1 cellular context compared by ENCODE assay signal in genomic region chr6:15359335-15359862, GRCh38.
TF ChIP-seq lines count a peak whose summit lies in the region.

No MANE protein-coding gene starts in this region.

TF ChIP-seq in SK-N-SH treated with all-trans-retinoic acid at 6 μM for 48 hours, 23 proteins besides CTCF, POLR2A, EP300 and RAD21 (continued from another document):
- TF ChIP-seq ARNTL (CRISPR knock-in tag; IDR thresholded peaks at IDR 0.05; ENCODE audit: borderline replicate concordance, low read depth) (no peak), GLIS3 (CRISPR knock-in tag; IDR thresholded peaks at IDR 0.05) (no peak), ZNF565 (CRISPR knock-in tag; conservative IDR thresholded peaks at IDR 0.05; ENCODE audit: low read depth) (no peak), POU6F1 (CRISPR knock-in tag; IDR thresholded peaks at IDR 0.05; ENCODE audit: borderline replicate concordance, low read depth) (no peak), CSDC2 (CRISPR knock-in tag; IDR thresholded peaks at IDR 0.05) (no peak), CREB5 (CRISPR knock-in tag; IDR thresholded peaks at IDR 0.05; ENCODE audit: low read depth) (no peak), RARB (CRISPR knock-in tag; IDR thresholded peaks at IDR 0.05) (no peak), ZC3H10 (CRISPR knock-in tag; IDR thresholded peaks at IDR 0.05) (no peak), OSR1 (CRISPR knock-in tag; IDR thresholded peaks at IDR 0.05) (no peak), ESRRG (CRISPR knock-in tag; IDR thresholded peaks at IDR 0.05) (no peak), BACH2 (CRISPR knock-in tag; IDR thresholded peaks at IDR 0.05; ENCODE audit: borderline replicate concordance) (no peak)
TF ChIP-seq in SK-N-SH treated with all-trans-retinoic acid at 6 μM for 48 hours: peak in this region for 0.
